Comparison of ENCODE assay signal across 26 cellular contexts in genomic region chr5:55134053-55134722, GRCh38. TPM values are rescaled to one million over a fixed set of nuclear protein-coding genes. Genes with fewer than 3 reads are reported as not detected.
A peak's percentile ranks its signal among the peaks of the same experiment; 100 is the strongest.
DNase-seq lines count a peak whose midpoint lies in the region; ATAC-seq and TF ChIP-seq lines count a peak whose summit lies in the region.
"Had no signal": no experiment of that assay in that cellular context is flagged by ENCODE, and none has a peak within 500 bp of the region (broad histone marks: within the 10 kb centered on the region; RNA-seq: fewer than 3 reads in every experiment).

No MANE protein-coding gene starts in this region.

- peaks cover 5% of the 10 kb centered on the region; the same call in 2 of the 3 replicates for H3K9me3 Mint-ChIP-seq in GM23338
- peaks cover 23% of the 10 kb centered on the region for H3K9me3 Mint-ChIP-seq in activated CD8-positive, alpha-beta T cell treated with anti-CD3 and anti-CD28 coated beads for 36 hours
- peaks cover under 1 to 36% (median 25%) of the 10 kb centered on the region in 9 donors for H3K9me3 Mint-ChIP-seq in naive thymus-derived CD8-positive, alpha-beta T cell
- H3K9me3 Mint-ChIP-seq: dendritic cell treated with granulocyte-macrophage colony-stimulating factor and Interleukin-4, amounts not matched to agents 40 ng/mL and 50 ng/mL, for 4 days had no signal

- intact Hi-C loops in activated CD8-positive, alpha-beta T cell treated with anti-CD3 and anti-CD28 coated beads for 36 hours (cut with micrococcal nuclease) = no loop called here
- intact Hi-C loops in prostate gland (cut with DNase I) = no loop called here

- H3K27me3 Mint-ChIP-seq in GM23338 (ENCODE audit: insufficient read depth, low read depth, poor library complexity) = peaks cover 2% of the 10 kb centered on the region
- peaks cover 13% of the 10 kb centered on the region for H3K27me3 Mint-ChIP-seq in activated CD8-positive, alpha-beta T cell treated with anti-CD3 and anti-CD28 coated beads for 36 hours
- H3K27me3 Mint-ChIP-seq in naive thymus-derived CD8-positive, alpha-beta T cell = no peaks in the 10 kb centered on the region

- H3K36me3 ChIP-seq in GM23338 (ENCODE audit: insufficient read depth) (no peaks in the 10 kb centered on the region), prostate gland (no peaks in the 10 kb centered on the region)
- H3K36me3 ChIP-seq: BE2C, cardiac muscle cell, HAP-1, uterus had no signal

- no peak for TF ChIP-seq POLR2A in prostate gland (IDR thresholded peaks at IDR 0.05)

- H3K4me3 Mint-ChIP-seq in GM23338 = no peak overlapping the region
- H3K4me3 Mint-ChIP-seq in activated CD8-positive, alpha-beta T cell treated with anti-CD3 and anti-CD28 coated beads for 36 hours = no peak overlapping the region
- peak overlapping the region in 6 of 10 donors; percentile 5 to 40 (median 22) for H3K4me3 Mint-ChIP-seq in naive thymus-derived CD8-positive, alpha-beta T cell
- H3K4me3 Mint-ChIP-seq: dendritic cell treated with granulocyte-macrophage colony-stimulating factor and Interleukin-4, amounts not matched to agents 40 ng/mL and 50 ng/mL, for 4 days had no signal

- no peak overlapping the region for H3K4me3 ChIP-seq in GM23338
- no peak overlapping the region for H3K4me3 ChIP-seq in prostate gland
- H3K4me3 ChIP-seq: cardiac muscle cell, HAP-1, uterus had no signal

- H3K27ac ChIP-seq in GM23338 (ENCODE audit: low read depth) = no peak overlapping the region
- no peak overlapping the region for H3K27ac ChIP-seq in prostate gland
- H3K27ac ChIP-seq: cardiac muscle cell, uterus had no signal

- H3K27me3 ChIP-seq in GM23338 (ENCODE audit: insufficient read depth) = no peaks in the 10 kb centered on the region
- no peaks in the 10 kb centered on the region for H3K27me3 ChIP-seq in prostate gland (replicated peaks; ENCODE audit: insufficient read depth)
- H3K27me3 ChIP-seq: BE2C, cardiac muscle cell, uterus had no signal

- no peaks in the 10 kb centered on the region for H3K36me3 Mint-ChIP-seq in GM23338 (ENCODE audit: low read depth)
- peaks cover 8% of the 10 kb centered on the region for H3K36me3 Mint-ChIP-seq in activated CD8-positive, alpha-beta T cell treated with anti-CD3 and anti-CD28 coated beads for 36 hours (ENCODE audit: low read depth)
- H3K36me3 Mint-ChIP-seq in naive thymus-derived CD8-positive, alpha-beta T cell = peaks cover 0 to 22% (median 6%) of the 10 kb centered on the region in 3 donors

- no peak for TF ChIP-seq CTCF in GM23338 (conservative IDR thresholded peaks at IDR 0.05; ENCODE audit: low read depth in 2 of 2)
- TF ChIP-seq CTCF in activated CD8-positive, alpha-beta T cell treated with anti-CD3 and anti-CD28 coated beads for 36 hours (IDR thresholded peaks at IDR 0.05) = no peak
- no peak for TF ChIP-seq CTCF in prostate gland (IDR thresholded peaks at IDR 0.05)

- H3K9me3 ChIP-seq in prostate gland = no peaks in the 10 kb centered on the region
- H3K9me3 ChIP-seq: BE2C, HAP-1, uterus had no signal

- H3K4me1 Mint-ChIP-seq in GM23338 = no peaks in the 10 kb centered on the region
- H3K4me1 Mint-ChIP-seq in activated CD8-positive, alpha-beta T cell treated with anti-CD3 and anti-CD28 coated beads for 36 hours (ENCODE audit: low read depth) = peaks cover 21% of the 10 kb centered on the region
- H3K4me1 Mint-ChIP-seq in naive thymus-derived CD8-positive, alpha-beta T cell = peaks cover 7 to 20% (median 18%) of the 10 kb centered on the region in 4 donors

- POLR2A ChIA-PET in activated CD8-positive, alpha-beta T cell treated with anti-CD3 and anti-CD28 coated beads for 36 hours (lab: Charles Lee) = interaction anchor here (0.6 to 1.0 kb wide), 3 partner anchors 28 to 247 kb away, joined by 3 to 4 read pairs (median 3); no protein-coding TSS in a partner anchor
- POLR2A ChIA-PET in naive thymus-derived CD8-positive, alpha-beta T cell (lab: Charles Lee) = no interaction called here

- H3K4me1 ChIP-seq in GM23338 (ENCODE audit: insufficient read depth) (no peaks in the 10 kb centered on the region), prostate gland (replicated peaks) (no peaks in the 10 kb centered on the region)
- H3K4me1 ChIP-seq: BE2C, HAP-1, uterus had no signal

- no peaks in the 10 kb centered on the region for H3K79me2 ChIP-seq in GM23338 (replicated peaks; ENCODE audit: insufficient read depth)

- H3F3A ChIP-seq in GM23338 (replicated peaks; ENCODE audit: low read depth) = no peaks in the 10 kb centered on the region

- H3K4me2 ChIP-seq in GM23338 = no peak overlapping the region
- H3K4me2 ChIP-seq: SK-N-SH had no signal

- no peaks in the 10 kb centered on the region for H4K20me1 ChIP-seq in GM23338 (replicated peaks; ENCODE audit: insufficient read depth)

- H2AFZ ChIP-seq in GM23338 = no peak overlapping the region; the same call in 1 of the 2 replicates

- peaks cover 9% of the 10 kb centered on the region; the same call in 1 of the 2 replicates for H3K9me2 ChIP-seq in GM23338 (ENCODE audit: insufficient read depth)
- H3K9me2 ChIP-seq: SK-N-SH had no signal

- in situ Hi-C loops in ACHN (cut with HindIII; ENCODE audit: low pct_ligation_motif_present, low pct_unique_long_range_greater_than_20kb, low sequenced_read_pairs) = no loop called here

- ATAC-seq in activated CD4-positive, CD25-positive, alpha-beta regulatory T cell treated with anti-CD3 and anti-CD28 coated beads, Interleukin-2, amount 50 U/mL, for 24 hours = peak; percentile 82 to 86
- ATAC-seq in GM23338 = no peak
- peak; percentile 90 for ATAC-seq in activated CD8-positive, alpha-beta T cell treated with anti-CD3 and anti-CD28 coated beads for 36 hours
- ATAC-seq in naive thymus-derived CD8-positive, alpha-beta T cell = peak; percentile 42 to 59

- no peak for DNase-seq in activated CD4-positive, CD25-positive, alpha-beta regulatory T cell (lab: John Stamatoyannopoulos, UW)
- DNase-seq in GM23338 (ENCODE audit: low spot score) (no peak), ACHN (no peak), kidney tubule cell (ENCODE audit: low spot score) (no peak), prostate gland (ENCODE audit: low spot score) (no peak)
- DNase-seq in activated CD8-positive, alpha-beta T cell treated with anti-CD3 and anti-CD28 coated beads for 36 hours = peak; percentile 86
- peak in 2 of 10 donors; percentile 6 to 12 for DNase-seq in naive thymus-derived CD8-positive, alpha-beta T cell
- DNase-seq: activated CD4-positive, CD25-positive, alpha-beta regulatory T cell treated with anti-CD3 and anti-CD28 coated beads, Interleukin-2, amount 50 U/mL, for 72 hours; amniotic stem cell; BE2C; NCI-H1048; NCI-H2029 treated with DMSO at 0.1 percent for 48 hours; SK-N-SH; stimulated activated CD4-positive, alpha-beta T cell treated with anti-CD3 and anti-CD28 coated beads, Interleukin-4, amount 100 ng/mL, for 4 hours; uterus had no signal

- WGBS in prostate gland = 38% methylated on average over 5 of the region's 5 CpGs

- H3K27ac Mint-ChIP-seq in GM23338 = peak overlapping the region; percentile 47; the same call in 1 of the 2 replicates
- peak overlapping the region; percentile 56 for H3K27ac Mint-ChIP-seq in activated CD8-positive, alpha-beta T cell treated with anti-CD3 and anti-CD28 coated beads for 36 hours
- peak overlapping the region in 4 of 10 donors; percentile 8 to 79 (median 40) for H3K27ac Mint-ChIP-seq in naive thymus-derived CD8-positive, alpha-beta T cell
- H3K27ac Mint-ChIP-seq: dendritic cell treated with granulocyte-macrophage colony-stimulating factor and Interleukin-4, amounts not matched to agents 40 ng/mL and 50 ng/mL, for 4 days had no signal

- CTCF ChIA-PET in activated CD8-positive, alpha-beta T cell treated with anti-CD3 and anti-CD28 coated beads for 36 hours (lab: Charles Lee) = interaction anchor here (1.0 to 1.7 kb wide), 7 partner anchors 9 to 228 kb away, joined by 3 to 12 read pairs (median 3); no protein-coding TSS in a partner anchor

TF ChIP-seq in GM23338, 12 proteins besides CTCF, POLR2A, EP300 and RAD21 (continues in another document):
- TF ChIP-seq ZNF114 (CRISPR knock-in tag; IDR thresholded peaks at IDR 0.05) (no peak), STAT1 (IDR thresholded peaks at IDR 0.05; ENCODE audit: unreplicated experiment) (no peak), ETS1 (IDR thresholded peaks at IDR 0.05) (no peak), EZH2 (IDR thresholded peaks at IDR 0.05; ENCODE audit: low read depth, unreplicated experiment) (no peak), JUNB (IDR thresholded peaks at IDR 0.05; ENCODE audit: unreplicated experiment) (no peak), ZNF331 (CRISPR knock-in tag; IDR thresholded peaks at IDR 0.05; ENCODE audit: low read depth) (no peak), NANOG (IDR thresholded peaks at IDR 0.05; ENCODE audit: borderline replicate concordance) (no peak)

RNA-seq across cellular contexts. Expression of gene GPX8, which starts 25.8 kb away (rescaled TPM):
- 52.1 and 64.4 TPM in 2 replicates for total RNA-seq in GM23338 (2014; rRNA removed; shearing (Covaris generic))
- polyA plus RNA-seq in GM23338 (2016; fragmentation: Nextera tagmentation; extraction: Ambion mirVana) = 59.1 and 66.1 TPM in 2 replicates
- total RNA-seq in activated CD8-positive, alpha-beta T cell treated with anti-CD3 and anti-CD28 coated beads for 36 hours = not detected
- total RNA-seq in naive thymus-derived CD8-positive, alpha-beta T cell = not detected
- not detected for polyA plus RNA-seq in naive thymus-derived CD8-positive, alpha-beta T cell
- 10 to 100 TPM in 1 of 2 donors, 1 to 10 TPM in 1; 8.4 to 16.0 TPM for total RNA-seq in prostate gland

RNA-seq across cellular contexts. Expression of gene GZMA, which starts 31.7 kb away (rescaled TPM):
- not detected in 2 replicates for total RNA-seq in GM23338 (2014; rRNA removed; shearing (Covaris generic))
- polyA plus RNA-seq in GM23338 (2016; fragmentation: Nextera tagmentation; extraction: Ambion mirVana) = not detected in 2 replicates
- total RNA-seq in activated CD8-positive, alpha-beta T cell treated with anti-CD3 and anti-CD28 coated beads for 36 hours = 10 to 100 TPM; 17.8 to 18.2 TPM
- 1 to 10 TPM; 5.4 to 7.3 TPM for total RNA-seq in naive thymus-derived CD8-positive, alpha-beta T cell
- polyA plus RNA-seq in naive thymus-derived CD8-positive, alpha-beta T cell = 100 to 1,000 TPM in 1 of 3 donors, 10 to 100 TPM in 2; 12.6 to 713 (median 35.7) TPM
- total RNA-seq in prostate gland = under 1 TPM in 1 of 2 donors, not detected in 1; 0.36 TPM
- total RNA-seq: A172, cardiac muscle cell, endothelial cell of umbilical vein, fibroblast of villous mesenchyme, HT-29, NCI-H460, RPMI7951 had no signal
- polyA plus RNA-seq: cardiac muscle cell, endothelial cell of umbilical vein had no signal

RNA-seq across cellular contexts. Expression of gene CDC20B, which starts 38.8 kb away (rescaled TPM):
- not detected in 2 replicates for total RNA-seq in GM23338 (2014; rRNA removed; shearing (Covaris generic))
- not detected in 2 replicates for polyA plus RNA-seq in GM23338 (2016; fragmentation: Nextera tagmentation; extraction: Ambion mirVana)
- total RNA-seq in activated CD8-positive, alpha-beta T cell treated with anti-CD3 and anti-CD28 coated beads for 36 hours = not detected
- total RNA-seq in naive thymus-derived CD8-positive, alpha-beta T cell = not detected
- polyA plus RNA-seq in naive thymus-derived CD8-positive, alpha-beta T cell = not detected
- total RNA-seq in prostate gland = 1 to 10 TPM in 1 of 2 donors, not detected in 1; 1.1 TPM
- total RNA-seq: fibroblast of villous mesenchyme, HT-29, lower leg skin, NCI-H460, RPMI7951 had no signal

Comparison
In these comparisons a context has a peak if more than half of its experiments do, and no peak if none do; other contexts are left out.
1. H3K4me3 Mint-ChIP-seq: peak in naive thymus-derived CD8-positive, alpha-beta T cell (6 of 10); none in GM23338 (single experiment) and activated CD8-positive, alpha-beta T cell treated with anti-CD3 and anti-CD28 coated beads for 36 hours (single experiment).
2. RNA of gene GPX8, which starts 25.8 kb away (total RNA-seq): 52.1 to 64.4 TPM in GM23338 and 8.4 to 16.0 TPM in prostate gland; not detected in activated CD8-positive, alpha-beta T cell treated with anti-CD3 and anti-CD28 coated beads for 36 hours and not detected in naive thymus-derived CD8-positive, alpha-beta T cell; every median in the first group is over 4 times any median in the second.